ENCODE assay signal across 22 cellular contexts in the genomic region with DNA sequence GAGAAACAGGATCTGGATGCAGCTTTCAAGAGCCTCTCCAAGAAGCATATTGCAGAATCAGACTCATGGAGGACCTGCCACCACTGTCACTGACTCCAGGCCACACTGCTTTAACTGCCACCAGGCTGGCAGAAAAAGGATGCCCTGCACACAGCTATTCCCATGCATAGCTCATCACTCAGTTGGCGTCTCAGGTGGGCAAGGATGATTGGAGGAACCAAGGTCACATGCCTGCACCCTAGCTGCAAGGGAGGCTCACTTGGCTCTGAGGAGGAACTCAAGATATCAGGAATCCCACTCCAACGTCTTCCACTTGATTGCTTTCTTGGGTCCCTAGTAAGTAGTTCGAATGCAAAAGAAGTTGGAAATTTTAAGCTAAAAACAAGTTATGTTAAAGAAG. TPM values are rescaled to one million over a fixed set of nuclear protein-coding genes. Genes with fewer than 3 reads are reported as not detected.
A peak's percentile ranks its signal among the peaks of the same experiment; 100 is the strongest.
DNase-seq lines count a peak whose midpoint lies in the region; ATAC-seq, FAIRE-seq and TF ChIP-seq lines count a peak whose summit lies in the region.
"Had no signal": no experiment of that assay in that cellular context is flagged by ENCODE, and none has a peak within 500 bp of the region (broad histone marks: within the 10 kb centered on the region; RNA-seq: fewer than 3 reads in every experiment).

No MANE protein-coding gene starts in this region.

- no peaks in the 10 kb centered on the region; a peak in 1 of 5 replicates for H3K27me3 ChIP-seq in K562 (ENCODE audit: control insufficient read depth in 2 of 2, insufficient read depth in 2 of 2, low read length in 2 of 2)
- H3K27me3 ChIP-seq: BE2C, BLaER1 had no signal

- no peak overlapping the region for H3K4me3 ChIP-seq in K562
- H3K4me3 ChIP-seq: BLaER1 had no signal

- TF ChIP-seq CTCF in K562 (IDR thresholded peaks at IDR 0.05 in 2 of 3, conservative IDR thresholded peaks at IDR 0.05 in 1 of 3; ENCODE audit: insufficient read depth in 2 of 3, low read depth in 1 of 3, low read length in 3 of 3) = no peak

- 14% methylated on average over 3 of the region's 3 CpGs for WGBS in K562 (ENCODE audit: insufficient coverage, low coverage, missing lambda C conversion rate)

- no peak overlapping the region for H3K9ac ChIP-seq in K562 (ENCODE audit: insufficient read depth in 1 of 2, low read depth in 2 of 2, low read length in 2 of 2)
- H3K9ac ChIP-seq: BLaER1 had no signal

- DNase-seq in K562 (ENCODE audit: extremely low read depth in 1 of 4, low spot score in 3 of 4) = no peak
- DNase-seq in mesenteric fat pad (ENCODE audit: low spot score) = peak; percentile 39
- no peak for DNase-seq in amygdala (lab: John Stamatoyannopoulos, UW)
- DNase-seq in stimulated activated CD4-positive, alpha-beta T cell treated with anti-CD3 and anti-CD28 coated beads, Interleukin-12 subunit alpha, Interleukin-12 subunit beta, amount 100 ng/mL, for 4 hours = no peak
- DNase-seq: 8988T; ACHN; BE2C; Caco-2; Calu3; CD4-positive, alpha-beta T cell; CD8-positive, alpha-beta T cell; DMS79 treated with DMSO at 0.1 percent for 48 hours; GF-D8 had no signal

- no peak for TF ChIP-seq POLR2A in K562 (conservative IDR thresholded peaks at IDR 0.05)

- no peaks in the 10 kb centered on the region for H3K79me2 ChIP-seq in K562 (ENCODE audit: control insufficient read depth, insufficient read depth, low read length)

- no peak overlapping the region for H3K4me2 ChIP-seq in K562 (ENCODE audit: insufficient read depth, low read length)
- H3K4me2 ChIP-seq: BLaER1 had no signal

- BruUV-seq in K562 (replicated peaks; lab: Mats Ljungman, UMichigan) = no TSS peak

- peaks cover 2 to 5% of the 10 kb centered on the region in 2 experiments; a peak in 3 of 5 replicates for H3K4me1 ChIP-seq in K562 (replicated peaks in 1 of 2; ENCODE audit: control insufficient read depth in 2 of 2, insufficient read depth in 2 of 2, low read length in 2 of 2)
- H3K4me1 ChIP-seq: BE2C had no signal

- ATAC-seq in K562 (no peak), HG02885 (IDR thresholded peaks at IDR 0.05; ENCODE audit: poor library complexity, unreplicated experiment) (no peak)
- ATAC-seq: CD8-positive, alpha-beta T cell had no signal

- in situ Hi-C loops in K562 (cut with MboI) = no loop called here

- H3K9me1 ChIP-seq in K562 (ENCODE audit: control insufficient read depth, insufficient read depth, low read length) = no peaks in the 10 kb centered on the region

- TF ChIP-seq RAD21 in Ishikawa (IDR thresholded peaks at IDR 0.05; ENCODE audit: low read depth) = no peak
- no peak for TF ChIP-seq RAD21 in K562 (CRISPR knock-in tag; conservative IDR thresholded peaks at IDR 0.05 in 1 of 2, IDR thresholded peaks at IDR 0.05 in 1 of 2)

- H3K9me3 ChIP-seq in K562 (replicated peaks; ENCODE audit: control insufficient read depth, insufficient read depth, low read depth, low read length) = no peaks in the 10 kb centered on the region
- H3K9me3 ChIP-seq: BE2C, BLaER1, Caco-2 had no signal

- H2AFZ ChIP-seq in K562 (ENCODE audit: low read depth, low read length) = no peak overlapping the region

- H3K36me3 ChIP-seq in K562 (ENCODE audit: control insufficient read depth, insufficient read depth, low read length) = no peaks in the 10 kb centered on the region
- H3K36me3 ChIP-seq: BE2C, BLaER1 had no signal

- intact Hi-C loops in K562 (cut with micrococcal nuclease) = no loop called here

- TF ChIP-seq EP300 in Ishikawa (IDR thresholded peaks at IDR 0.05; ENCODE audit: borderline replicate concordance) = no peak
- no peak for TF ChIP-seq EP300 in K562 (IDR thresholded peaks at IDR 0.05; ENCODE audit: low read length)

- no peak for FAIRE-seq in K562 (lab: Jason Lieb, UNC)
- FAIRE-seq: A204.1, D721Med, G401.6, GM12891, GM19239 had no signal

- H3K27ac ChIP-seq in K562 (ENCODE audit: extremely low read depth, low read depth, low read length) = no peak overlapping the region
- H3K27ac ChIP-seq: BLaER1, C4-2B had no signal

- CTCF ChIA-PET in K562 (lab: Yijun Ruan, JAX; ENCODE audit: low intra/inter-chr PET ratio) = no interaction called here

- H4K20me1 ChIP-seq in K562 (replicated peaks; ENCODE audit: control insufficient read depth, insufficient read depth, low read length) = no peaks in the 10 kb centered on the region
- H4K20me1 ChIP-seq: BLaER1 had no signal

- POLR2A ChIA-PET in K562 (lab: Yijun Ruan, JAX) = interaction anchor here (0.9 to 3.2 kb wide), 5 partner anchors 8 to 69 kb away, joined by 3 to 11 read pairs (median 6); partner anchors contain the start of gene SPOCD1

TF ChIP-seq in Ishikawa, 13 proteins besides CTCF, POLR2A, EP300 and RAD21:
- TF ChIP-seq YY1 (IDR thresholded peaks at IDR 0.05; ENCODE audit: low read depth) = no peak
- TF ChIP-seq, protein P1, sequence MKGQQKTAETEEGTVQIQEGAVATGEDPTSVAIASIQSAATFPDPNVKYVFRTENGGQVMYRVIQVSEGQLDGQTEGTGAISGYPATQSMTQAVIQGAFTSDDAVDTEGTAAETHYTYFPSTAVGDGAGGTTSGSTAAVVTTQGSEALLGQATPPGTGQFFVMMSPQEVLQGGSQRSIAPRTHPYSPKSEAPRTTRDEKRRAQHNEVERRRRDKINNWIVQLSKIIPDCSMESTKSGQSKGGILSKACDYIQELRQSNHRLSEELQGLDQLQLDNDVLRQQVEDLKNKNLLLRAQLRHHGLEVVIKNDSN (IDR thresholded peaks at IDR 0.05) = 0 out of 2 replicates have a peak, but pooled peaks have one; percentile 20

TF ChIP-seq in K562, 482 proteins besides CTCF, POLR2A, EP300 and RAD21:
- TF ChIP-seq, protein P2, sequence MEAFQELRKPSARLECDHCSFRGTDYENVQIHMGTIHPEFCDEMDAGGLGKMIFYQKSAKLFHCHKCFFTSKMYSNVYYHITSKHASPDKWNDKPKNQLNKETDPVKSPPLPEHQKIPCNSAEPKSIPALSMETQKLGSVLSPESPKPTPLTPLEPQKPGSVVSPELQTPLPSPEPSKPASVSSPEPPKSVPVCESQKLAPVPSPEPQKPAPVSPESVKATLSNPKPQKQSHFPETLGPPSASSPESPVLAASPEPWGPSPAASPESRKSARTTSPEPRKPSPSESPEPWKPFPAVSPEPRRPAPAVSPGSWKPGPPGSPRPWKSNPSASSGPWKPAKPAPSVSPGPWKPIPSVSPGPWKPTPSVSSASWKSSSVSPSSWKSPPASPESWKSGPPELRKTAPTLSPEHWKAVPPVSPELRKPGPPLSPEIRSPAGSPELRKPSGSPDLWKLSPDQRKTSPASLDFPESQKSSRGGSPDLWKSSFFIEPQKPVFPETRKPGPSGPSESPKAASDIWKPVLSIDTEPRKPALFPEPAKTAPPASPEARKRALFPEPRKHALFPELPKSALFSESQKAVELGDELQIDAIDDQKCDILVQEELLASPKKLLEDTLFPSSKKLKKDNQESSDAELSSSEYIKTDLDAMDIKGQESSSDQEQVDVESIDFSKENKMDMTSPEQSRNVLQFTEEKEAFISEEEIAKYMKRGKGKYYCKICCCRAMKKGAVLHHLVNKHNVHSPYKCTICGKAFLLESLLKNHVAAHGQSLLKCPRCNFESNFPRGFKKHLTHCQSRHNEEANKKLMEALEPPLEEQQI (IDR thresholded peaks at IDR 0.05) = no peak
- TF ChIP-seq, protein P3, sequence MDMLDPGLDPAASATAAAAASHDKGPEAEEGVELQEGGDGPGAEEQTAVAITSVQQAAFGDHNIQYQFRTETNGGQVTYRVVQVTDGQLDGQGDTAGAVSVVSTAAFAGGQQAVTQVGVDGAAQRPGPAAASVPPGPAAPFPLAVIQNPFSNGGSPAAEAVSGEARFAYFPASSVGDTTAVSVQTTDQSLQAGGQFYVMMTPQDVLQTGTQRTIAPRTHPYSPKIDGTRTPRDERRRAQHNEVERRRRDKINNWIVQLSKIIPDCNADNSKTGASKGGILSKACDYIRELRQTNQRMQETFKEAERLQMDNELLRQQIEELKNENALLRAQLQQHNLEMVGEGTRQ (CRISPR knock-in tag; IDR thresholded peaks at IDR 0.05) = peak; percentile 47
- TF ChIP-seq RAD51 (IDR thresholded peaks at IDR 0.05; ENCODE audit: borderline replicate concordance, low read depth) = peak; percentile 9; the same call in 1 of the 2 replicates
- TF ChIP-seq, protein P1 (CRISPR knock-in tag; IDR thresholded peaks at IDR 0.05) = peak; percentile 70

RNA-seq across cellular contexts. Expression of gene SPOCD1, which starts 19.6 kb away (rescaled TPM):
- total RNA-seq in K562 (2011; cell fraction: chromatin; rRNA removed; ENCODE audit: low replicate concordance) = 1.5 and 3.2 TPM in 2 replicates
- 2.8 and 3.0 TPM in 2 replicates for total RNA-seq in K562 (2011; cell fraction: nucleolus; rRNA removed)
- total RNA-seq in K562 (2011; cell fraction: nucleoplasm; rRNA removed) = 3.4 and 4.1 TPM in 2 replicates
- 0.20 and 0.27 TPM in 2 replicates for total RNA-seq in K562 (2014; rRNA removed)
- total RNA-seq in K562 (2014; rRNA removed; fragmentation: Illumina TruSeq; extraction: Trizol) = 0.16 and 0.36 TPM in 2 replicates
- total RNA-seq in K562 (2015; rRNA removed; fragmentation: Illumina TruSeq; extraction: Trizol) = 0.23 and 0.25 TPM in 2 replicates
- total RNA-seq in K562 (2021) = 0.22 and 0.71 TPM in 2 replicates
- polyA plus RNA-seq in K562 (2011; rRNA removed) = 0.39 and 0.63 TPM in 2 replicates
- polyA plus RNA-seq in K562 (2011; cell fraction: cytosol; rRNA removed) = 0.31 and 0.60 TPM in 2 replicates
- 1.6 and 2.8 TPM in 2 replicates for polyA plus RNA-seq in K562 (2011; cell fraction: nucleus; rRNA removed)
- polyA plus RNA-seq in K562 (2012) = 0.17 and 1.2 TPM in 2 replicates
- 0.19 and 0.42 TPM in 2 replicates for polyA plus RNA-seq in K562 (2014; fragmentation: Illumina TruSeq; extraction: Trizol)
- under 1 TPM in 1 of 2 experiments, not detected in 1; 0.03 TPM for polyA plus RNA-seq in K562 (2014; fragmentation: Nextera tagmentation; extraction: Ambion mirVana)
- 0.25 and 0.46 TPM in 2 replicates for polyA plus RNA-seq in K562 (2014; rRNA removed)
- 0.21 and 0.67 TPM in 2 replicates for polyA minus RNA-seq in K562 (2011; rRNA and poly(A)+ RNA removed)
- polyA minus RNA-seq in K562 (2011; cell fraction: cytosol; rRNA and poly(A)+ RNA removed) = 0.38 TPM in 1 of 2 replicates, not detected in the other
- 1.00 and 1.9 TPM in 2 replicates for polyA minus RNA-seq in K562 (2011; cell fraction: nucleus; rRNA and poly(A)+ RNA removed)
- 9.5 TPM for total RNA-seq in mesenteric fat pad
- total RNA-seq: CD8-positive, alpha-beta T cell had no signal
